1 cellular context compared by ENCODE assay signal in genomic region chr2:103396152-103396551, GRCh38.
TF ChIP-seq lines count a peak whose summit lies in the region.

No MANE protein-coding gene starts in this region.

TF ChIP-seq in H1, 55 proteins besides CTCF, POLR2A, EP300 and RAD21 (continued from another document):
- TF ChIP-seq TEAD4 (IDR thresholded peaks at IDR 0.05; ENCODE audit: low read depth, low read length) (0 out of 2 replicates have a peak, but pooled peaks have one; percentile 15), CHD1 (IDR thresholded peaks at IDR 0.05; ENCODE audit: low read depth, low read length) (no peak), RXRA (IDR thresholded peaks at IDR 0.05; ENCODE audit: insufficient read depth, low read depth, low read length) (no peak), GTF2F1 (IDR thresholded peaks at IDR 0.05; ENCODE audit: borderline replicate concordance, low read depth, low read length) (no peak), CEBPB (IDR thresholded peaks at IDR 0.05; ENCODE audit: low read depth, low read length) (no peak)
